1 cellular context compared by ENCODE assay signal in the genomic region with DNA sequence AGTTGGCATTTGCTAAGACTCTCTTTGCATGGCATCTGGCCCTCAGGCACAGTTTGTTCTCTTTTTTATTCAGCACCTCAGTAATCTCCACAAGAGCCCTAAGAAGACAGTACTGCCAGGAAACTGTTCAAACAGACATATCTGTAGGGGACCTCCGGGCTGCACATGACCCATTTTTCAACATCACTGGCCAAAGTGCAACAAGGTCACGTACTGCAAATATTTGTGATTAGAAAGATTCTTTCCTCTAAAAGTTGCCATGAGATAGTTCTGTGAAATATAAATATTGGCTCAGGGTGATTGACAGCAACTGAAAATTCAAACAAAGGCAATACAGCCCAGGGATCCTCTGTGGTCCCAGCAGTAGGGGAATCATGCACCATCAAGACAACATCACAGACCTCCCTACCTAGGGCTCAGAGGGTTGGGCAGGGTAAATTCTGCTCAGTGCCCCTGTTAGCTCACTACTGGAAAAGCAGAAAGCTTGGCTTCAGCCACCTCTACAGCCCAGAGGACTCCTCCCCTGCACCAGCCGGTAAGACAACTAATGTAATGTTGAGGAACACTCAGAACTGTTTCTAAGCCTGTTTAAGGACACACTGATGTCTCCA.
A peak's percentile ranks its signal among the peaks of the same experiment; 100 is the strongest.
TF ChIP-seq lines count a peak whose summit lies in the region.

No MANE protein-coding gene starts in this region.

TF ChIP-seq in HepG2, 621 proteins besides CTCF, POLR2A, EP300 and RAD21 (continued from another document and continues in another):
- peak; percentile 89 for TF ChIP-seq MED8 (CRISPR knock-in tag; IDR thresholded peaks at IDR 0.05; ENCODE audit: insufficient replicate concordance)
- TF ChIP-seq ZNF572 (CRISPR knock-in tag; IDR thresholded peaks at IDR 0.05), result no peak
- TF ChIP-seq HES4 (CRISPR knock-in tag; IDR thresholded peaks at IDR 0.05; ENCODE audit: borderline replicate concordance), result no peak
- no peak for TF ChIP-seq NFYC (CRISPR knock-in tag; IDR thresholded peaks at IDR 0.05)
- no peak for TF ChIP-seq ZFP37 (CRISPR knock-in tag; IDR thresholded peaks at IDR 0.05; ENCODE audit: borderline replicate concordance)
- peak; percentile 61 for TF ChIP-seq ZMYM2 (CRISPR knock-in tag; IDR thresholded peaks at IDR 0.05)
- no peak for TF ChIP-seq FIP1L1 (IDR thresholded peaks at IDR 0.05; ENCODE audit: borderline replicate concordance, insufficient read depth, low read depth, low read length)
- peak; percentile 32; the same call in 1 of the 2 replicates for TF ChIP-seq JUND (CRISPR knock-in tag; IDR thresholded peaks at IDR 0.05)
- TF ChIP-seq ZNF550 (CRISPR knock-in tag; IDR thresholded peaks at IDR 0.05; ENCODE audit: borderline replicate concordance), result no peak
- TF ChIP-seq ZSCAN5A (CRISPR knock-in tag; IDR thresholded peaks at IDR 0.05; ENCODE audit: borderline replicate concordance), result peak; percentile 83; the same call in 1 of the 2 replicates
- TF ChIP-seq ZNF10 (CRISPR knock-in tag; IDR thresholded peaks at IDR 0.05; ENCODE audit: borderline replicate concordance, low read depth), result no peak
- TF ChIP-seq ZNF431 (CRISPR knock-in tag; IDR thresholded peaks at IDR 0.05; ENCODE audit: borderline replicate concordance, low read depth), result peak; percentile 72; the same call in 1 of the 2 replicates
- TF ChIP-seq LCORL (IDR thresholded peaks at IDR 0.05), result peak; percentile 42; the same call in 1 of the 2 replicates
- peak; percentile 90 for TF ChIP-seq LCORL (CRISPR knock-in tag; IDR thresholded peaks at IDR 0.05)
- TF ChIP-seq TMF1 (CRISPR knock-in tag; IDR thresholded peaks at IDR 0.05; ENCODE audit: low read depth), result peak; percentile 63; the same call in 1 of the 2 replicates
- TF ChIP-seq NFE2L1 (CRISPR knock-in tag; IDR thresholded peaks at IDR 0.05; ENCODE audit: borderline replicate concordance), result no peak
- TF ChIP-seq MTA3 (CRISPR knock-in tag; IDR thresholded peaks at IDR 0.05), result no peak
- TF ChIP-seq MED13 (CRISPR knock-in tag; IDR thresholded peaks at IDR 0.05), result peak; percentile 98
- TF ChIP-seq ZFP1 (CRISPR knock-in tag; IDR thresholded peaks at IDR 0.05), result peak; percentile 31; the same call in 1 of the 2 replicates
- no peak; the same call in 1 of the 2 replicates for TF ChIP-seq ZNF280D (CRISPR knock-in tag; IDR thresholded peaks at IDR 0.05)
- TF ChIP-seq, protein P1, sequence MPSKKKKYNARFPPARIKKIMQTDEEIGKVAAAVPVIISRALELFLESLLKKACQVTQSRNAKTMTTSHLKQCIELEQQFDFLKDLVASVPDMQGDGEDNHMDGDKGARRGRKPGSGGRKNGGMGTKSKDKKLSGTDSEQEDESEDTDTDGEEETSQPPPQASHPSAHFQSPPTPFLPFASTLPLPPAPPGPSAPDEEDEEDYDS (CRISPR knock-in tag; IDR thresholded peaks at IDR 0.05), result peak; percentile 56; the same call in 1 of the 2 replicates
- 0 out of 2 replicates have a peak, but pooled peaks have one; percentile 18 for TF ChIP-seq TOPORS (CRISPR knock-in tag; IDR thresholded peaks at IDR 0.05)
- TF ChIP-seq NCOA5 (CRISPR knock-in tag; IDR thresholded peaks at IDR 0.05), result no peak
- TF ChIP-seq ZNF792 (CRISPR knock-in tag; IDR thresholded peaks at IDR 0.05), result peak; percentile 46; the same call in 1 of the 2 replicates
- TF ChIP-seq ZNF30 (CRISPR knock-in tag; IDR thresholded peaks at IDR 0.05), result no peak
- no peak for TF ChIP-seq KLF15 (CRISPR knock-in tag; IDR thresholded peaks at IDR 0.05; ENCODE audit: borderline replicate concordance)
- TF ChIP-seq HNF4G (IDR thresholded peaks at IDR 0.05; ENCODE audit: borderline replicate concordance, low read depth, low read length), result peak; percentile 96
- peak; percentile 92; the same call in 1 of the 2 replicates for TF ChIP-seq HNF4G (CRISPR knock-in tag; IDR thresholded peaks at IDR 0.05; ENCODE audit: borderline replicate concordance, low read depth)
- TF ChIP-seq NPAS2 (CRISPR knock-in tag; IDR thresholded peaks at IDR 0.05; ENCODE audit: borderline replicate concordance), result no peak
- TF ChIP-seq SP5 (CRISPR knock-in tag; IDR thresholded peaks at IDR 0.05; ENCODE audit: borderline replicate concordance, low read depth), result peak; percentile 57; the same call in 1 of the 2 replicates
- TF ChIP-seq MXI1 (IDR thresholded peaks at IDR 0.05; ENCODE audit: borderline replicate concordance, low read depth, low read length), result peak; percentile 38; the same call in 1 of the 3 replicates
- no peak for TF ChIP-seq ZNF549 (CRISPR knock-in tag; IDR thresholded peaks at IDR 0.05)
- TF ChIP-seq, protein P2, sequence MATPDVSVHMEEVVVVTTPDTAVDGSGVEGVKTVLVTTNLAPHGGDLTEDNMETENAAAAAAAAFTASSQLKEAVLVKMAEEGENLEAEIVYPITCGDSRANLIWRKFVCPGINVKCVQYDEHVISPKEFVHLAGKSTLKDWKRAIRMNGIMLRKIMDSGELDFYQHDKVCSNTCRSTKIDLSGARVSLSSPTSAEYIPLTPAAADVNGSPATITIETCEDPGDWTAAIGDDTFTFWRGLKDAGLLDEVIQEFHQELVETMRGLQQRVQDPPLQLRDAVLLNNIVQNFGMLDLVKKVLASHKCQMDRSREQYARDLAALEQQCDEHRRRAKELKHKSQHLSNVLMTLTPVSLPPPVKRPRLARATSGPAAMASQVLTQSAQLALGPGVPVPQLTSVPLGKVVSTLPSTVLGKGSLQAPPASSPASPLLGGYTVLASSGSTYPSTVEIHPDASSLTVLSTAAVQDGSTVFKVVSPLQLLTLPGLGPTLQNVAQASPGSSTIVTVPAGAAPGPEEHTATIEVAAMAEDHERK (CRISPR knock-in tag; IDR thresholded peaks at IDR 0.05; ENCODE audit: low read depth), result no peak
- TF ChIP-seq PRMT3 (CRISPR knock-in tag; IDR thresholded peaks at IDR 0.05; ENCODE audit: borderline replicate concordance, low read depth), result 0 out of 2 replicates have a peak, but pooled peaks have one; percentile 40
- peak; percentile 67; the same call in 1 of the 2 replicates for TF ChIP-seq ZNF331 (CRISPR knock-in tag; IDR thresholded peaks at IDR 0.05)
- TF ChIP-seq GATAD2A (CRISPR knock-in tag; IDR thresholded peaks at IDR 0.05), result peak; percentile 99
- TF ChIP-seq HOXA9 (CRISPR knock-in tag; IDR thresholded peaks at IDR 0.05; ENCODE audit: borderline replicate concordance), result no peak
- no peak for TF ChIP-seq ZNF441 (CRISPR knock-in tag; IDR thresholded peaks at IDR 0.05; ENCODE audit: borderline replicate concordance)
- no peak for TF ChIP-seq ZNF296 (CRISPR knock-in tag; conservative IDR thresholded peaks at IDR 0.05)
- no peak for TF ChIP-seq FOXM1 (CRISPR knock-in tag; IDR thresholded peaks at IDR 0.05)
- TF ChIP-seq DMTF1 (CRISPR knock-in tag; IDR thresholded peaks at IDR 0.05), result no peak
- no peak for TF ChIP-seq POLR2AphosphoS2 (IDR thresholded peaks at IDR 0.05; ENCODE audit: low read depth, low read length)
- TF ChIP-seq ARNTL (CRISPR knock-in tag; IDR thresholded peaks at IDR 0.05), result peak; percentile 93
- peak; percentile 85; the same call in 1 of the 2 replicates for TF ChIP-seq STAT6 (CRISPR knock-in tag; IDR thresholded peaks at IDR 0.05; ENCODE audit: borderline replicate concordance)
- no peak; the same call in 1 of the 2 replicates for TF ChIP-seq NR1H2 (CRISPR knock-in tag; IDR thresholded peaks at IDR 0.05; ENCODE audit: borderline replicate concordance, low read depth)
